ENCODE assay signal across 1 cellular context in the genomic region with DNA sequence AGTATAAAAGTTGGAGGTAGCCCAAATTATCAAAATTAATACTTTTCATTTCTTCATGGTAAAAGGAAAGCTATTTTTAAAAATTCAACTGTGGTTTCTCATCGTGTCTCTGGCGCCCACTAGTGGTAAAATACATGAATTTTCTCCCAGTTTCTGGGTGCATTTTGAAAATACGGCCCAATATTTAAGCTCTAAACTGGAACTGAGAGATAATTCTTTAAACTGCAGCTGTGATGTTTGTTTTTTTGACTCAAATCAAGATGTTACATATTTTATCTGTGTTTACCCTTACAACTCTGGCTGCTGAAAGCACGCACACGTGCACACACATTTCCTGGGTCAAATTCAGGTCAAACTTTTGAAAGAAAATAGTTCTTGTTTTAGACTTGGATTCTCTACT.
TF ChIP-seq lines count a peak whose summit lies in the region.

No MANE protein-coding gene starts in this region.

TF ChIP-seq in GM23338, 12 proteins besides CTCF, POLR2A, EP300 and RAD21 (continued from another document):
- TF ChIP-seq, protein P1, sequence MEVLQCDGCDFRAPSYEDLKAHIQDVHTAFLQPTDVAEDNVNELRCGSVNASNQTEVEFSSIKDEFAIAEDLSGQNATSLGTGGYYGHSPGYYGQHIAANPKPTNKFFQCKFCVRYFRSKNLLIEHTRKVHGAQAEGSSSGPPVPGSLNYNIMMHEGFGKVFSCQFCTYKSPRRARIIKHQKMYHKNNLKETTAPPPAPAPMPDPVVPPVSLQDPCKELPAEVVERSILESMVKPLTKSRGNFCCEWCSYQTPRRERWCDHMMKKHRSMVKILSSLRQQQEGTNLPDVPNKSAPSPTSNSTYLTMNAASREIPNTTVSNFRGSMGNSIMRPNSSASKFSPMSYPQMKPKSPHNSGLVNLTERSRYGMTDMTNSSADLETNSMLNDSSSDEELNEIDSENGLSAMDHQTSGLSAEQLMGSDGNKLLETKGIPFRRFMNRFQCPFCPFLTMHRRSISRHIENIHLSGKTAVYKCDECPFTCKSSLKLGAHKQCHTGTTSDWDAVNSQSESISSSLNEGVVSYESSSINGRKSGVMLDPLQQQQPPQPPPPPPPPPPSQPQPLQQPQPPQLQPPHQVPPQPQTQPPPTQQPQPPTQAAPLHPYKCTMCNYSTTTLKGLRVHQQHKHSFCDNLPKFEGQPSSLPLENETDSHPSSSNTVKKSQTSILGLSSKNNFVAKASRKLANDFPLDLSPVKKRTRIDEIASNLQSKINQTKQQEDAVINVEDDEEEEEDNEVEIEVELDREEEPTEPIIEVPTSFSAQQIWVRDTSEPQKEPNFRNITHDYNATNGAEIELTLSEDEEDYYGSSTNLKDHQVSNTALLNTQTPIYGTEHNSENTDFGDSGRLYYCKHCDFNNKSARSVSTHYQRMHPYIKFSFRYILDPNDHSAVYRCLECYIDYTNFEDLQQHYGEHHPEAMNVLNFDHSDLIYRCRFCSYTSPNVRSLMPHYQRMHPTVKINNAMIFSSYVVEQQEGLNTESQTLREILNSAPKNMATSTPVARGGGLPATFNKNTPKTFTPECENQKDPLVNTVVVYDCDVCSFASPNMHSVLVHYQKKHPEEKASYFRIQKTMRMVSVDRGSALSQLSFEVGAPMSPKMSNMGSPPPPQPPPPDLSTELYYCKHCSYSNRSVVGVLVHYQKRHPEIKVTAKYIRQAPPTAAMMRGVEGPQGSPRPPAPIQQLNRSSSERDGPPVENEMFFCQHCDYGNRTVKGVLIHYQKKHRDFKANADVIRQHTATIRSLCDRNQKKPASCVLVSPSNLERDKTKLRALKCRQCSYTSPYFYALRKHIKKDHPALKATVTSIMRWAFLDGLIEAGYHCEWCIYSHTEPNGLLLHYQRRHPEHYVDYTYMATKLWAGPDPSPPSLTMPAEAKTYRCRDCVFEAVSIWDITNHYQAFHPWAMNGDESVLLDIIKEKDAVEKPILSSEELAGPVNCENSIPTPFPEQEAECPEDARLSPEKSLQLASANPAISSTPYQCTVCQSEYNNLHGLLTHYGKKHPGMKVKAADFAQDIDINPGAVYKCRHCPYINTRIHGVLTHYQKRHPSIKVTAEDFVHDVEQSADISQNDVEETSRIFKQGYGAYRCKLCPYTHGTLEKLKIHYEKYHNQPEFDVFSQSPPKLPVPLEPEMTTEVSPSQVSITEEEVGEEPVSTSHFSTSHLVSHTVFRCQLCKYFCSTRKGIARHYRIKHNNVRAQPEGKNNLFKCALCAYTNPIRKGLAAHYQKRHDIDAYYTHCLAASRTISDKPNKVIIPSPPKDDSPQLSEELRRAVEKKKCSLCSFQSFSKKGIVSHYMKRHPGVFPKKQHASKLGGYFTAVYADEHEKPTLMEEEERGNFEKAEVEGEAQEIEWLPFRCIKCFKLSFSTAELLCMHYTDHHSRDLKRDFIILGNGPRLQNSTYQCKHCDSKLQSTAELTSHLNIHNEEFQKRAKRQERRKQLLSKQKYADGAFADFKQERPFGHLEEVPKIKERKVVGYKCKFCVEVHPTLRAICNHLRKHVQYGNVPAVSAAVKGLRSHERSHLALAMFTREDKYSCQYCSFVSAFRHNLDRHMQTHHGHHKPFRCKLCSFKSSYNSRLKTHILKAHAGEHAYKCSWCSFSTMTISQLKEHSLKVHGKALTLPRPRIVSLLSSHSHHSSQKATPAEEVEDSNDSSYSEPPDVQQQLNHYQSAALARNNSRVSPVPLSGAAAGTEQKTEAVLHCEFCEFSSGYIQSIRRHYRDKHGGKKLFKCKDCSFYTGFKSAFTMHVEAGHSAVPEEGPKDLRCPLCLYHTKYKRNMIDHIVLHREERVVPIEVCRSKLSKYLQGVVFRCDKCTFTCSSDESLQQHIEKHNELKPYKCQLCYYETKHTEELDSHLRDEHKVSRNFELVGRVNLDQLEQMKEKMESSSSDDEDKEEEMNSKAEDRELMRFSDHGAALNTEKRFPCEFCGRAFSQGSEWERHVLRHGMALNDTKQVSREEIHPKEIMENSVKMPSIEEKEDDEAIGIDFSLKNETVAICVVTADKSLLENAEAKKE (CRISPR knock-in tag; IDR thresholded peaks at IDR 0.05), result no peak
